8 cellular contexts compared by ENCODE assay signal in genomic region chr1:37476460-37477197, GRCh38. TPM values are rescaled to one million over a fixed set of nuclear protein-coding genes. Genes with fewer than 3 reads are reported as not detected.
DNase-seq lines count a peak whose midpoint lies in the region; ATAC-seq and TF ChIP-seq lines count a peak whose summit lies in the region.

No MANE protein-coding gene starts in this region.

- WGBS in GM23248 (ENCODE audit: low coverage in 1 of 2, low lambda C conversion rate in 2 of 2, missing lambda C conversion rate in 2 of 2), 2 experiments: 0% methylated on average over 5 of the region's 5 CpGs

- H3K4me3 ChIP-seq in GM23248 (peak overlapping the region; percentile 87), WERI-Rb-1 (ENCODE audit: low read depth, low read length) (no peak overlapping the region), fibroblast of mammary gland (ENCODE audit: control insufficient read depth, low read depth, low read length) (peak overlapping the region; percentile 66)

- no peak overlapping the region for H2AFZ ChIP-seq in GM23248

- peaks cover 68% of the 10 kb centered on the region for H3K4me1 ChIP-seq in GM23248 (ENCODE audit: insufficient read depth)

- H3K4me1 Mint-ChIP-seq in neural crest cell: peaks cover 38% of the 10 kb centered on the region

- peak; percentile 85 for DNase-seq in AG08395 (ENCODE audit: low spot score)
- peak; percentile 93 for DNase-seq in GM23248
- no peak for DNase-seq in WERI-Rb-1
- peak; percentile 96 for DNase-seq in fibroblast of mammary gland (ENCODE audit: low read depth)
- no peak for DNase-seq in neural crest cell (ENCODE audit: low read depth, low spot score)
- DNase-seq in NCI-H345 treated with DMSO at 0.1 percent for 48 hours (lab: John Stamatoyannopoulos, UW; ENCODE audit: unreplicated experiment): no peak
- DNase-seq in NOMO-1 treated with DMSO at 0.1 percent for 48 hours (lab: John Stamatoyannopoulos, UW; ENCODE audit: unreplicated experiment): no peak

- H3K27ac ChIP-seq in GM23248: peak overlapping the region; percentile 98
- peak overlapping the region; percentile 62 for H3K27ac ChIP-seq in WERI-Rb-1

- H3K27me3 ChIP-seq in GM23248 (replicated peaks; ENCODE audit: insufficient read depth) (no peaks in the 10 kb centered on the region), WERI-Rb-1 (ENCODE audit: insufficient read depth, low read depth, severe bottlenecking) (no peaks in the 10 kb centered on the region)

- peak overlapping the region; percentile 96 for H3K4me2 ChIP-seq in GM23248 (ENCODE audit: unreplicated experiment)

- H3K9ac ChIP-seq in GM23248: peak overlapping the region; percentile 92

- H3K27me3 Mint-ChIP-seq in neural crest cell (ENCODE audit: low read depth): peaks cover 25% of the 10 kb centered on the region

- no peaks in the 10 kb centered on the region for H3K36me3 Mint-ChIP-seq in neural crest cell (ENCODE audit: low read depth)

- 0 out of 2 replicates have a peak, but pooled peaks cover 14% of the 10 kb centered on the region for H3K36me3 ChIP-seq in GM23248 (ENCODE audit: low read depth)
- peaks cover 55% of the 10 kb centered on the region for H3K36me3 ChIP-seq in WERI-Rb-1

- H3K9me3 ChIP-seq in GM23248 (ENCODE audit: low read depth) (no peaks in the 10 kb centered on the region), WERI-Rb-1 (ENCODE audit: severe bottlenecking) (no peaks in the 10 kb centered on the region)

- no peak for ATAC-seq in GM19467 (IDR thresholded peaks at IDR 0.05; ENCODE audit: unreplicated experiment)

- no peak overlapping the region for H3K27ac Mint-ChIP-seq in neural crest cell (ENCODE audit: unreplicated experiment)

- H3F3A ChIP-seq in GM23248 (ENCODE audit: insufficient read depth): peaks cover 63% of the 10 kb centered on the region

- H3K4me3 Mint-ChIP-seq in neural crest cell: peak overlapping the region; percentile 82

- no peaks in the 10 kb centered on the region for H4K20me1 ChIP-seq in GM23248 (ENCODE audit: insufficient read depth)

- H3K9me3 Mint-ChIP-seq in neural crest cell: no peaks in the 10 kb centered on the region

- no peaks in the 10 kb centered on the region for H3K9me2 ChIP-seq in GM23248 (ENCODE audit: insufficient read depth)

- in situ Hi-C loops in GM23248 (cut with MboI): no loop called here

- peaks cover 78% of the 10 kb centered on the region for H3K79me2 ChIP-seq in GM23248 (ENCODE audit: insufficient read depth)

- no peak for TF ChIP-seq CTCF in WERI-Rb-1 (IDR thresholded peaks at IDR 0.05; ENCODE audit: low read depth, low read length)
- TF ChIP-seq CTCF in fibroblast of mammary gland (conservative IDR thresholded peaks at IDR 0.05; ENCODE audit: control insufficient read depth, insufficient read depth, low read depth, low read length): no peak
- TF ChIP-seq CTCF in neural crest cell (conservative IDR thresholded peaks at IDR 0.05): no peak

RNA-seq across cellular contexts. Expression of gene ZC3H12A, which starts 2.2 kb away (rescaled TPM):
- total RNA-seq in GM23248 (2014; rRNA removed; shearing (Covaris generic)): 8.9 and 9.2 TPM in 2 replicates
- 5.0 and 7.1 TPM in 2 replicates for polyA plus RNA-seq in GM23248 (2016; fragmentation: Nextera tagmentation; extraction: Ambion mirVana)
- 3.0 and 3.6 TPM in 2 replicates for total RNA-seq in neural crest cell

RNA-seq across cellular contexts. Expression of gene MEAF6, which starts 37.9 kb away (rescaled TPM):
- 116 and 117 TPM in 2 replicates for total RNA-seq in GM23248 (2014; rRNA removed; shearing (Covaris generic))
- polyA plus RNA-seq in GM23248 (2016; fragmentation: Nextera tagmentation; extraction: Ambion mirVana): 96.2 and 99.5 TPM in 2 replicates
- total RNA-seq in neural crest cell: 77.3 and 83.4 TPM in 2 replicates

Comparison
In these comparisons a context has a peak if more than half of its experiments do, and no peak if none do; other contexts are left out.
1. DNase-seq: peak in AG08395 (single experiment), GM23248 (single experiment) and fibroblast of mammary gland (single experiment); none in WERI-Rb-1 (single experiment), neural crest cell (single experiment), NCI-H345 treated with DMSO at 0.1 percent for 48 hours (single experiment) and NOMO-1 treated with DMSO at 0.1 percent for 48 hours (single experiment).